14 cellular contexts compared by ENCODE assay signal in the genomic region with DNA sequence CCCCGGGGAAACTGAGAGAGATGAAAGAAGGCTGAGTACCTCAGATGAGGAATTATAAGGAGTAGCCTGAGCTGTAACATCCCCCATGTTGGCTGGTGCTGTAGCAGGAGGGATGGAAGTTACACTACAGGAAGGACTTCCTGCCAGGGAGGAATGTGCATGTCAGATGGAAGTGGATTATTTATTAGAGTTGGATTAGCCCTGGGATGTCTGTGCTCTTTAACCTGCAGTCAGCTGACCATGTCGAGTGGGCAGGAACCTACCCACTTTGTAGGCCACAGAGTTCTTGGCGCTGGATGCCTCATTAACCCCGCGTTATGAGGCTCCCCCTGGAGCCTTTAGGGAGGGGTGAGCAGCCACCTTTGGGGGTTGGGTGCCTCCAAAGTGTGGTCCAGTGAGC. TPM values are rescaled to one million over a fixed set of nuclear protein-coding genes. Genes with fewer than 3 reads are reported as not detected.
DNase-seq lines count a peak whose midpoint lies in the region; TF ChIP-seq lines count a peak whose summit lies in the region.
"Had no signal": no experiment of that assay in that cellular context is flagged by ENCODE, and none has a peak within 500 bp of the region (broad histone marks: within the 10 kb centered on the region; RNA-seq: fewer than 3 reads in every experiment).

No MANE protein-coding gene starts in this region.

- no peak overlapping the region for H3K4me3 ChIP-seq in MM.1S (ENCODE audit: low read length)
- H3K4me3 ChIP-seq in skin epidermis: no peak overlapping the region
- H3K4me3 ChIP-seq: esophagus muscularis mucosa had no signal

- H3K27me3 Mint-ChIP-seq in dendritic cell treated with granulocyte-macrophage colony-stimulating factor and Interleukin-4, amounts not matched to agents 40 ng/mL and 50 ng/mL, for 4 days: no peaks in the 10 kb centered on the region
- H3K27me3 Mint-ChIP-seq in progenitor cell of endocrine pancreas: peaks cover 56% of the 10 kb centered on the region

- no peaks in the 10 kb centered on the region for H3K9me2 ChIP-seq in MM.1S (replicated peaks; ENCODE audit: insufficient read depth, low read length)

- peak overlapping the region; percentile 98 for H3K27ac Mint-ChIP-seq in dendritic cell treated with granulocyte-macrophage colony-stimulating factor and Interleukin-4, amounts not matched to agents 40 ng/mL and 50 ng/mL, for 4 days
- no peak overlapping the region for H3K27ac Mint-ChIP-seq in progenitor cell of endocrine pancreas

- intact Hi-C loops in dendritic cell treated with granulocyte-macrophage colony-stimulating factor and Interleukin-4, amounts not matched to agents 40 ng/mL and 50 ng/mL, for 4 days (cut with micrococcal nuclease): no loop called here

- no peaks in the 10 kb centered on the region for H3K27me3 ChIP-seq in MM.1S (replicated peaks; ENCODE audit: insufficient read depth, low read length)

- H3K9me3 ChIP-seq in MM.1S (replicated peaks; ENCODE audit: insufficient read depth, low read length): no peaks in the 10 kb centered on the region
- H3K9me3 ChIP-seq: Caco-2, esophagus muscularis mucosa had no signal

- DNase-seq in NCI-H510A treated with DMSO at 0.1 percent for 48 hours (lab: John Stamatoyannopoulos, UW): peak; percentile 15
- no peak for DNase-seq in NCI-H510A (lab: John Stamatoyannopoulos, UW)
- DNase-seq in MM.1S: no peak
- no peak for DNase-seq in globus pallidus (ENCODE audit: low spot score)
- DNase-seq in substantia nigra (lab: John Stamatoyannopoulos, UW): no peak
- DNase-seq in progenitor cell of endocrine pancreas (ENCODE audit: low spot score, unreplicated experiment): no peak
- DNase-seq: Caco-2, hippocampal formation, NCI-H187 treated with DMSO at 0.1 percent for 48 hours, NCI-H748 treated with DMSO at 0.1 percent for 48 hours, SHP77 had no signal

- H2AFZ ChIP-seq in MM.1S (ENCODE audit: low read length): no peak overlapping the region

- H3F3A ChIP-seq in MM.1S (ENCODE audit: insufficient read depth, low read length): peaks cover 90% of the 10 kb centered on the region

- H3K4me1 ChIP-seq in MM.1S (ENCODE audit: low read length): peaks cover 61% of the 10 kb centered on the region
- H3K4me1 ChIP-seq: Caco-2 had no signal

- no peaks in the 10 kb centered on the region for H4K20me1 ChIP-seq in MM.1S (ENCODE audit: insufficient read depth, low read length)

- peaks cover 97% of the 10 kb centered on the region for H3K4me1 Mint-ChIP-seq in dendritic cell treated with granulocyte-macrophage colony-stimulating factor and Interleukin-4, amounts not matched to agents 40 ng/mL and 50 ng/mL, for 4 days (ENCODE audit: low read depth)
- peaks cover 3% of the 10 kb centered on the region for H3K4me1 Mint-ChIP-seq in progenitor cell of endocrine pancreas (ENCODE audit: low read depth)

- TF ChIP-seq CTCF in MM.1S (IDR thresholded peaks at IDR 0.05; ENCODE audit: low read length): no peak
- no peak for TF ChIP-seq CTCF in progenitor cell of endocrine pancreas (IDR thresholded peaks at IDR 0.05; ENCODE audit: unreplicated experiment)

- peak overlapping the region; percentile 68; the same call in 1 of the 2 replicates for H3K9ac ChIP-seq in MM.1S (ENCODE audit: low read length)

- no peaks in the 10 kb centered on the region for H3K36me3 ChIP-seq in MM.1S (replicated peaks; ENCODE audit: insufficient read depth, low read length)
- H3K36me3 ChIP-seq: esophagus muscularis mucosa had no signal

- H3K4me3 Mint-ChIP-seq in dendritic cell treated with granulocyte-macrophage colony-stimulating factor and Interleukin-4, amounts not matched to agents 40 ng/mL and 50 ng/mL, for 4 days: no peak overlapping the region
- no peak overlapping the region for H3K4me3 Mint-ChIP-seq in progenitor cell of endocrine pancreas (ENCODE audit: low read depth)

- H3K79me2 ChIP-seq in MM.1S (ENCODE audit: low read length): peaks cover 65% of the 10 kb centered on the region

- H3K9me3 Mint-ChIP-seq in dendritic cell treated with granulocyte-macrophage colony-stimulating factor and Interleukin-4, amounts not matched to agents 40 ng/mL and 50 ng/mL, for 4 days: no peaks in the 10 kb centered on the region
- H3K9me3 Mint-ChIP-seq in progenitor cell of endocrine pancreas (ENCODE audit: low read depth): no peaks in the 10 kb centered on the region

- H3K27ac ChIP-seq in MM.1S (ENCODE audit: low read length) (peak overlapping the region; percentile 91), skin epidermis (peak overlapping the region in 15 of 21 experiments; percentile 5 to 88 (median 80)), substantia nigra (ENCODE audit: low read depth, low read length, poor library complexity, severe bottlenecking) (no peak overlapping the region)
- H3K27ac ChIP-seq: esophagus muscularis mucosa had no signal

- H3K36me3 Mint-ChIP-seq in dendritic cell treated with granulocyte-macrophage colony-stimulating factor and Interleukin-4, amounts not matched to agents 40 ng/mL and 50 ng/mL, for 4 days (ENCODE audit: low read depth): peaks cover 36% of the 10 kb centered on the region
- H3K36me3 Mint-ChIP-seq in progenitor cell of endocrine pancreas (ENCODE audit: insufficient read depth): no peaks in the 10 kb centered on the region

- H3K4me2 ChIP-seq in MM.1S (ENCODE audit: low read depth, low read length): peak overlapping the region; percentile 81; the same call in 1 of the 2 replicates

RNA-seq across cellular contexts. Expression of gene SEMA4A, which starts 0.8 kb away (rescaled TPM):
- 2.1 and 3.7 TPM in 2 replicates for total RNA-seq in progenitor cell of endocrine pancreas

RNA-seq across cellular contexts. Expression of gene LMNA, which starts 38.1 kb away (rescaled TPM):
- 83.5 and 92.7 TPM in 2 replicates for total RNA-seq in progenitor cell of endocrine pancreas

RNA-seq across cellular contexts. Expression of gene SLC25A44, which starts 41.3 kb away (rescaled TPM):
- 14.3 and 20.4 TPM in 2 replicates for total RNA-seq in progenitor cell of endocrine pancreas
